8 cellular contexts compared by ENCODE assay signal in the genomic region with DNA sequence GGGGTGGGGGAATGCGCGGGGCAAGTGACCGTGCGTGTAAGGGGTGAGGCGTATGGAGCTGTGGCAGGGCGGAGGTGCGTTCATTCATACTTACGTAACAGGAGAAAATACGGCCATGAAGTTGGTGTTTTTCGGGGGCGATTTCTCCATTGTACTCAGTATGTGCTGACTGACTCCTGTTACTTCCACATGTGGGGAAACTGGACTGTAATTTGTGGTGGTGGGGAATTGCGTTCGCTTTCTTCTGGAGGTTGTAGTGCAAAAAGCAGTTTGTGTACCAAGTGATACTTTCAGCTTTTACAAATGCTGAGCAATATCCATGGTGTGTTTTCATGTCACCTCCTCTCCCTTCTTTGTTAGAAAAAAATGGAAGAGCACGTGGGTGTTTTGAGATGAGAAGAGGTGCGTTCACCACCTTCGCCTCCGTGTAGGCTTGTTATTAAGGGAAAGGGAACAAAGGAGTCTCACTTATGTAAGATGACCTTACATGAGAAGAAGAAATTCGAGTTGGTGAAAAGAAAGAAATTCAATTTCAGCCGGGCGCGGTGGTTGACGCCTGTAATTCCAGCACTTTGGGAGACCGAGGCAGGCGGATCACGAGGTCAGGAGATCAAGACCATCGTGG.
DNase-seq lines count a peak whose midpoint lies in the region; ATAC-seq, FAIRE-seq and TF ChIP-seq lines count a peak whose summit lies in the region.
"Not testable (repeated sequence)": the region's sequence is repeated elsewhere in the genome, so short reads cannot be mapped to it uniquely, and the experiment has no call there.

No MANE protein-coding gene starts in this region.

- H3K4me2 ChIP-seq in GM12878 (ENCODE audit: control insufficient read depth, insufficient read depth) = not testable (repeated sequence)

- not testable (repeated sequence) for H3K4me3 ChIP-seq in GM12878; aorta (ENCODE audit: low read length in 2 of 2)

- peak overlapping the region; percentile 80 for H3K27ac Mint-ChIP-seq in T-helper 2 cell treated with Interferon-gamma antibody and Interleukin-4, amounts not matched to agents 5 μg/mL and 100 μg/mL, for 36 hours

- H3K36me3 Mint-ChIP-seq in T-helper 2 cell treated with Interferon-gamma antibody and Interleukin-4, amounts not matched to agents 5 μg/mL and 100 μg/mL, for 36 hours (ENCODE audit: low read depth) = not testable (repeated sequence)

- DNase-seq in LoVo (ENCODE audit: low spot score) (peak; percentile 81), fibroblast of gingiva (ENCODE audit: low read depth) (peak; percentile 78), kidney tubule cell (ENCODE audit: low spot score) (peak; percentile 99), pons (ENCODE audit: low spot score) (peak; percentile 42)
- DNase-seq in T-helper 2 cell treated with Interferon-gamma antibody and Interleukin-4, amounts not matched to agents 5 μg/mL and 100 μg/mL, for 36 hours (ENCODE audit: low spot score) = peak; percentile 48
- DNase-seq in GM12878 (ENCODE audit: low read depth, low spot score); aorta: not testable (repeated sequence)

- H3K4me1 Mint-ChIP-seq in T-helper 2 cell treated with Interferon-gamma antibody and Interleukin-4, amounts not matched to agents 5 μg/mL and 100 μg/mL, for 36 hours (ENCODE audit: low read depth) = peaks cover 12% of the 10 kb centered on the region

- SMC1A ChIA-PET in GM12878 (lab: Charles Lee; ENCODE audit: uncharacterized antibody, unreplicated experiment) = not testable (repeated sequence)

- H3K4me3 Mint-ChIP-seq in T-helper 2 cell treated with Interferon-gamma antibody and Interleukin-4, amounts not matched to agents 5 μg/mL and 100 μg/mL, for 36 hours = peak overlapping the region; percentile 71

- H3K79me2 ChIP-seq in GM12878 (ENCODE audit: control insufficient read depth, insufficient read depth, low read length) = not testable (repeated sequence)

- not testable (repeated sequence) for TF ChIP-seq EP300 in GM12878 (IDR thresholded peaks at IDR 0.05; ENCODE audit: borderline replicate concordance in 1 of 2, control insufficient read depth in 1 of 2, low read depth in 2 of 2, low read length in 2 of 2)

- not testable (repeated sequence) for H2AFZ ChIP-seq in GM12878 (ENCODE audit: control insufficient read depth, low read depth, low read length)

- H3K4me1 ChIP-seq in GM12878 (ENCODE audit: control insufficient read depth, insufficient read depth, low read length); aorta (ENCODE audit: control insufficient read depth in 1 of 2, insufficient read depth in 2 of 2, low read length in 2 of 2): not testable (repeated sequence)

- not testable (repeated sequence) for H4K20me1 ChIP-seq in GM12878 (ENCODE audit: control insufficient read depth, insufficient read depth)

- CTCF ChIA-PET in GM12878 (lab: Yijun Ruan, JAX) = not testable (repeated sequence)

- not testable (repeated sequence) for H3K27me3 Mint-ChIP-seq in T-helper 2 cell treated with Interferon-gamma antibody and Interleukin-4, amounts not matched to agents 5 μg/mL and 100 μg/mL, for 36 hours (ENCODE audit: low read depth)

- H3K9me3 ChIP-seq in GM12878 (replicated peaks; ENCODE audit: control insufficient read depth, insufficient read depth, low read length); aorta (ENCODE audit: control insufficient read depth, low read length): not testable (repeated sequence)

- not testable (repeated sequence) for BruUV-seq in GM12878 (replicated peaks; lab: Mats Ljungman, UMichigan)

- 36% methylated on average over 11 of the region's 26 CpGs for WGBS in GM12878 (ENCODE audit: insufficient coverage, insufficient replicate concordance, low lambda C conversion rate, missing lambda C conversion rate)
- 20 to 23% methylated on average over 25 to 26 of the region's 26 CpGs for WGBS in aorta, 2 donors

- H3K36me3 ChIP-seq in GM12878 (ENCODE audit: control insufficient read depth in 2 of 2, insufficient read depth in 2 of 2, low read length in 1 of 2); aorta (ENCODE audit: control insufficient read depth in 1 of 2, insufficient read depth in 2 of 2, low read length in 1 of 2): not testable (repeated sequence)

- intact Hi-C loops in GM12878 (cut with micrococcal nuclease; ENCODE audit: unreplicated experiment); aorta (cut with DNase I): not testable (repeated sequence)

- TF ChIP-seq RAD21 in GM12878 (IDR thresholded peaks at IDR 0.05; ENCODE audit: insufficient read depth, low read depth, low read length) = not testable (repeated sequence)

- not testable (repeated sequence) for TF ChIP-seq CTCF in GM12878 (IDR thresholded peaks at IDR 0.05 in 2 of 3, conservative IDR thresholded peaks at IDR 0.05 in 1 of 3; ENCODE audit: control insufficient read depth in 2 of 3, extremely low read depth in 1 of 3, insufficient read depth in 1 of 3, low read depth in 3 of 3, low read length in 3 of 3)

- not testable (repeated sequence) for H3K27me3 ChIP-seq in GM12878 (replicated peaks in 1 of 2; ENCODE audit: control insufficient read depth in 2 of 2, insufficient read depth in 2 of 2, low read length in 1 of 2); aorta (ENCODE audit: control insufficient read depth in 1 of 2, insufficient read depth in 2 of 2, low read length in 1 of 2)

- POLR2A ChIA-PET in GM12878 (lab: Charles Lee) = not testable (repeated sequence)

- not testable (repeated sequence) for H3K27ac ChIP-seq in GM12878 (ENCODE audit: control insufficient read depth, insufficient read depth); aorta (ENCODE audit: low read depth in 1 of 2, low read length in 2 of 2)

- in situ Hi-C loops in GM12878 (cut with MboI) = not testable (repeated sequence)

- TF ChIP-seq POLR2A in GM18505 (IDR thresholded peaks at IDR 0.05; ENCODE audit: borderline replicate concordance, extremely low read depth, insufficient read depth, insufficient read length) (peak; percentile 71), GM12878 (IDR thresholded peaks at IDR 0.05; ENCODE audit: low read depth, low read length) (peak; percentile 62; the same call in 1 of the 2 replicates)

- not testable (repeated sequence) for H3K9me3 Mint-ChIP-seq in T-helper 2 cell treated with Interferon-gamma antibody and Interleukin-4, amounts not matched to agents 5 μg/mL and 100 μg/mL, for 36 hours

- RAD21 ChIA-PET in GM12878 (lab: Charles Lee; ENCODE audit: unreplicated experiment) = not testable (repeated sequence)

- not testable (repeated sequence) for ATAC-seq in GM18505 (IDR thresholded peaks at IDR 0.05; ENCODE audit: unreplicated experiment)
- ATAC-seq in GM12878 = peak; percentile 40
- peak; percentile 79 for ATAC-seq in aorta (ENCODE audit: low FRiP score)

- H3K9ac ChIP-seq in GM12878 (ENCODE audit: control insufficient read depth, insufficient read depth, low read length) = not testable (repeated sequence)

- FAIRE-seq in GM12878 (lab: Jason Lieb, UNC) = not testable (repeated sequence)

TF ChIP-seq in GM12878, 131 proteins besides CTCF, POLR2A, EP300 and RAD21:
- TF ChIP-seq PML (IDR thresholded peaks at IDR 0.05; ENCODE audit: low read length) (peak; percentile 96), ZBED1 (IDR thresholded peaks at IDR 0.05; ENCODE audit: borderline replicate concordance) (peak; percentile 99), POLR2AphosphoS5 (IDR thresholded peaks at IDR 0.05; ENCODE audit: low read length) (peak; percentile 89), CREM (IDR thresholded peaks at IDR 0.05; ENCODE audit: low read depth) (peak; percentile 40; the same call in 1 of the 2 replicates), CBFB (IDR thresholded peaks at IDR 0.05; ENCODE audit: low read depth) (peak; percentile 91), TCF12 (IDR thresholded peaks at IDR 0.05; ENCODE audit: low read depth, low read length) (peak; percentile 62; the same call in 1 of the 2 replicates), RUNX3 (IDR thresholded peaks at IDR 0.05; ENCODE audit: low read length) (peak; percentile 33), TCF3 (IDR thresholded peaks at IDR 0.05; ENCODE audit: borderline replicate concordance, insufficient read depth, low read depth, low read length) (peak; percentile 72; the same call in 1 of the 2 replicates), POU2F2 (IDR thresholded peaks at IDR 0.05; ENCODE audit: borderline replicate concordance, low read depth, low read length) (peak; percentile 64; the same call in 1 of the 3 replicates), MTA3 (IDR thresholded peaks at IDR 0.05; ENCODE audit: borderline replicate concordance, low read length) (peak; percentile 92), SMAD5 (IDR thresholded peaks at IDR 0.05; ENCODE audit: low read depth) (peak; percentile 97; the same call in 1 of the 2 replicates)
TF ChIP-seq in GM12878: peak in this region for 11; not testable (repeated sequence) for 120.
